In the genomic region with DNA sequence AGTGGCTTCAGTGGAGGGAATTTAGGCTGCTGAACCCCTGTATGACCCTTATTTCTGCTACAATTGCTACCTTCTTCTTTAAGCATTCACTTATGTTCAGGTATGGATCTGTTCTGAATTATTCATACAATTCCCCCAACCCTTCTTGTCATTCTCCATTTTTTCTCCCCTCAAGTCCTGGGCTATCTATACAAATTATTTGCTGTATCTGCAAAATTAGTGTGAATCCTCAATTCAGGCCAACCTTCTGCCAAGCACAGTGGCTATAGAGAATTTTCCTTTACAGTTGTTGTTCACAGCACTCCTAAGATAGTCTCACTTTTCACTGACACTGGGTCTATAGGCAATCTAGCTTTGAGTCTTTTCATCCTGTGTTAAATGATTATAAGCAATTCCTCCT, we compare ENCODE assay signal across 7 cellular contexts.
"Had no signal": no experiment of that assay in that cellular context is flagged by ENCODE, and none has a peak within 500 bp of the region (broad histone marks: within the 10 kb centered on the region; RNA-seq: fewer than 3 reads in every experiment).

No MANE protein-coding gene starts in this region.

- DNase-seq: GDM1, GF-D8 had no signal

- H3K4me3 ChIP-seq: GM12878 had no signal

- ATAC-seq: GM12878 had no signal

- FAIRE-seq: G401.6, GM12878, GM12891, GM12892, GM18507 had no signal
